1 cellular context compared by ENCODE assay signal in the genomic region with DNA sequence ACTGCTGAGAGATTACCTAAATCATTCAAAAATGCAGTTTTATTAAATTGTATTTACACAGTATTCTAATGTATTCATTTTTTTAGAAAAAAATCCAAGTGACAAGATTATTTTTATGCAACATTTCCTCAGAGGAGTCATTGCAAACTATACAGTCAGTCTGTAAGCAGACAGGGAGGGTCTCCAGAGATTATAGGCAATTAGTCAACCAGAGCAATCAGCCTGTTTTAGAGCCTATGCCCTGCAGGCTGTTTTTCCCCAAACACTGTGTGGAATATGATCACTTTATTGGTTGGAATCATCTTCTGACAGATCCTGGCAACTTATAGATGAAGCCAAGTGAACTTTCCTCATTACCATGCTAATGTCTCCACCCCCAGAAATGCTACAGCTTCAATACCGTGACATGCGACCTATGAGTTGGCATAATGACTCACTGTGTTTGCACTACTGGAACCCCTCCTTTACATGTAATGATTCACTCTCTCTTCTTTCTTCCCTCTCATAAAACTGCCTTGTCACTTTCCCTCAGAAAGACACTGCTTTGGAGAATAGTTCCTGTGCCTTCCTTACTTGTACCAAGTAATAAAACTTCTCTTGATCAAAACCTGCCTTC.
TF ChIP-seq lines count a peak whose summit lies in the region.

No MANE protein-coding gene starts in this region.

TF ChIP-seq in GM23338, 12 proteins besides CTCF, POLR2A, EP300 and RAD21 (continued from another document):
- TF ChIP-seq, protein P1, sequence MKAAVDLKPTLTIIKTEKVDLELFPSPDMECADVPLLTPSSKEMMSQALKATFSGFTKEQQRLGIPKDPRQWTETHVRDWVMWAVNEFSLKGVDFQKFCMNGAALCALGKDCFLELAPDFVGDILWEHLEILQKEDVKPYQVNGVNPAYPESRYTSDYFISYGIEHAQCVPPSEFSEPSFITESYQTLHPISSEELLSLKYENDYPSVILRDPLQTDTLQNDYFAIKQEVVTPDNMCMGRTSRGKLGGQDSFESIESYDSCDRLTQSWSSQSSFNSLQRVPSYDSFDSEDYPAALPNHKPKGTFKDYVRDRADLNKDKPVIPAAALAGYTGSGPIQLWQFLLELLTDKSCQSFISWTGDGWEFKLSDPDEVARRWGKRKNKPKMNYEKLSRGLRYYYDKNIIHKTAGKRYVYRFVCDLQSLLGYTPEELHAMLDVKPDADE (IDR thresholded peaks at IDR 0.05) = no peak
- no peak for TF ChIP-seq NANOG (IDR thresholded peaks at IDR 0.05; ENCODE audit: borderline replicate concordance)
- TF ChIP-seq STAT1 (IDR thresholded peaks at IDR 0.05; ENCODE audit: unreplicated experiment) = no peak
- TF ChIP-seq, protein P2, sequence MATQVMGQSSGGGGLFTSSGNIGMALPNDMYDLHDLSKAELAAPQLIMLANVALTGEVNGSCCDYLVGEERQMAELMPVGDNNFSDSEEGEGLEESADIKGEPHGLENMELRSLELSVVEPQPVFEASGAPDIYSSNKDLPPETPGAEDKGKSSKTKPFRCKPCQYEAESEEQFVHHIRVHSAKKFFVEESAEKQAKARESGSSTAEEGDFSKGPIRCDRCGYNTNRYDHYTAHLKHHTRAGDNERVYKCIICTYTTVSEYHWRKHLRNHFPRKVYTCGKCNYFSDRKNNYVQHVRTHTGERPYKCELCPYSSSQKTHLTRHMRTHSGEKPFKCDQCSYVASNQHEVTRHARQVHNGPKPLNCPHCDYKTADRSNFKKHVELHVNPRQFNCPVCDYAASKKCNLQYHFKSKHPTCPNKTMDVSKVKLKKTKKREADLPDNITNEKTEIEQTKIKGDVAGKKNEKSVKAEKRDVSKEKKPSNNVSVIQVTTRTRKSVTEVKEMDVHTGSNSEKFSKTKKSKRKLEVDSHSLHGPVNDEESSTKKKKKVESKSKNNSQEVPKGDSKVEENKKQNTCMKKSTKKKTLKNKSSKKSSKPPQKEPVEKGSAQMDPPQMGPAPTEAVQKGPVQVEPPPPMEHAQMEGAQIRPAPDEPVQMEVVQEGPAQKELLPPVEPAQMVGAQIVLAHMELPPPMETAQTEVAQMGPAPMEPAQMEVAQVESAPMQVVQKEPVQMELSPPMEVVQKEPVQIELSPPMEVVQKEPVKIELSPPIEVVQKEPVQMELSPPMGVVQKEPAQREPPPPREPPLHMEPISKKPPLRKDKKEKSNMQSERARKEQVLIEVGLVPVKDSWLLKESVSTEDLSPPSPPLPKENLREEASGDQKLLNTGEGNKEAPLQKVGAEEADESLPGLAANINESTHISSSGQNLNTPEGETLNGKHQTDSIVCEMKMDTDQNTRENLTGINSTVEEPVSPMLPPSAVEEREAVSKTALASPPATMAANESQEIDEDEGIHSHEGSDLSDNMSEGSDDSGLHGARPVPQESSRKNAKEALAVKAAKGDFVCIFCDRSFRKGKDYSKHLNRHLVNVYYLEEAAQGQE (IDR thresholded peaks at IDR 0.05; ENCODE audit: unreplicated experiment) = no peak
- TF ChIP-seq CREB1 (CRISPR knock-in tag; IDR thresholded peaks at IDR 0.05; ENCODE audit: low read depth) = no peak
- TF ChIP-seq JUNB (IDR thresholded peaks at IDR 0.05; ENCODE audit: unreplicated experiment) = no peak
- TF ChIP-seq EZH2phosphoT487 (IDR thresholded peaks at IDR 0.05; ENCODE audit: unreplicated experiment) = no peak
- TF ChIP-seq ZNF331 (CRISPR knock-in tag; IDR thresholded peaks at IDR 0.05; ENCODE audit: low read depth) = no peak
- TF ChIP-seq ZNF114 (CRISPR knock-in tag; IDR thresholded peaks at IDR 0.05) = no peak
